ENCODE assay signal across 16 cellular contexts in the genomic region with DNA sequence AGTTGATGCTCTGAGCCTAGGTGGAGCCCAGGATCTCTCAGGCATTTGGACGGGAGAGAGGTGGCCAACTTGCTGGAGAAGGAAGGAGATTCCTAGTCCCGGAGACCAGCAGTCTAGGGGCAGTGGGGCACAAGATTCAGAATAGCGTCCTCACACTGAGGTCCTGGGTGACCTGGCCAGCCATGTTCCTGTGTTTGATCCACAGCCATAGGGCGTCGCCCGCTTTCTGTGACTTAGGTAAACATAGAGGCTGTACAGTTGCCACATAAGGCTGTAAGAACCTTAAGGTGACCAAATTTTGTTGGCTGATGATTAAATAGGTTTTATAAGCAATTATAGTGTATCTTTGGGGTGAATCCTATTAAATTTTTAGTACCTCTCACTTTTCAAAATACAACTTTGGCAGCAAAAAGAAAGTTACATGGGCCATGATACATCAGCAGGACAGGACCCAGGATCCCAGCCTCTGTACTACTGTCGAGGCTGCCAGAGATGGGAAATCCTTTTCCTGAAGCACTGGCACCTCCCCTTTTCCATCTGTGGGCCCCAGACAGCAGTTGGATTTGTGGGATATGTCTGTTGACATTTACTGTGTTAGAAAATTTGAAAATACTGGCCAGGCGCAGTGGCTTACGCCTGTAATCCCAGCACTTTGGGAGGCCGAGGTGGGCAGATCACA. TPM values are rescaled to one million over a fixed set of nuclear protein-coding genes. Genes with fewer than 3 reads are reported as not detected.
DNase-seq lines count a peak whose midpoint lies in the region; ATAC-seq and TF ChIP-seq lines count a peak whose summit lies in the region.
"Had no signal": no experiment of that assay in that cellular context is flagged by ENCODE, and none has a peak within 500 bp of the region (broad histone marks: within the 10 kb centered on the region; RNA-seq: fewer than 3 reads in every experiment).

No MANE protein-coding gene starts in this region.

- no peaks in the 10 kb centered on the region for H3K23me2 ChIP-seq in H9 (ENCODE audit: insufficient read length, low read depth, low read length, poor library complexity, severe bottlenecking)

- peak overlapping the region in 4 of 7 donors; percentile 22 to 79 (median 59) for H3K27ac Mint-ChIP-seq in CD14-positive monocyte
- H3K27ac Mint-ChIP-seq in H9: 0 out of 7 replicates have a peak overlapping the region, but pooled peaks of 2 of the 3 experiments have one; percentile 12 to 18
- peak overlapping the region; percentile 61 for H3K27ac Mint-ChIP-seq in endothelial cell (ENCODE audit: unreplicated experiment)
- H3K27ac Mint-ChIP-seq in nephron progenitor cell: peak overlapping the region; percentile 95

- H3K9me3 ChIP-seq in H9 (ENCODE audit: control insufficient read depth, low read depth, low read length): no peaks in the 10 kb centered on the region
- H3K9me3 ChIP-seq: uterus had no signal

- H3K27ac ChIP-seq in H9 (ENCODE audit: insufficient read length, low read depth, low read length): no peak overlapping the region
- H3K27ac ChIP-seq: uterus had no signal

- intact Hi-C loops in CD14-positive monocyte (cut with micrococcal nuclease): loop anchor here in 1 of 2 donors (5.0 kb wide), 2 partner anchors 46 to 61 kb away; no protein-coding TSS in a partner anchor

- no peak overlapping the region for H3K23ac ChIP-seq in H9 (ENCODE audit: insufficient read length, low read depth, low read length)

- peaks cover 43 to 63% of the 10 kb centered on the region in 2 donors for H3K36me3 Mint-ChIP-seq in CD14-positive monocyte
- H3K36me3 Mint-ChIP-seq in H9 (ENCODE audit: insufficient read depth in 1 of 3, low read depth in 3 of 3): peaks cover 4 to 40% (median 17%) of the 10 kb centered on the region in 3 experiments; a peak in 5 of 7 replicates
- H3K36me3 Mint-ChIP-seq in endothelial cell (ENCODE audit: low read depth, unreplicated experiment): peaks cover 11% of the 10 kb centered on the region
- peaks cover 11% of the 10 kb centered on the region for H3K36me3 Mint-ChIP-seq in nephron progenitor cell (ENCODE audit: low read depth)

- no peak overlapping the region for H4K8ac ChIP-seq in H9 (replicated peaks; ENCODE audit: insufficient read length, low read depth, low read length)

- H3K79me1 ChIP-seq in H9 (ENCODE audit: insufficient read depth, low read depth, low read length, poor library complexity, severe bottlenecking): peaks cover 11% of the 10 kb centered on the region

- H2BK120ac ChIP-seq in H9 (ENCODE audit: low read depth, low read length, poor library complexity, severe bottlenecking): no peak overlapping the region

- no peak overlapping the region for H2BK12ac ChIP-seq in H9 (ENCODE audit: insufficient read length, low read depth, low read length)

- H3K27me3 Mint-ChIP-seq in CD14-positive monocyte (ENCODE audit: low read depth in 3 of 3) (peaks cover 0 to 1% (median 0%) of the 10 kb centered on the region in 3 donors), H9 (ENCODE audit: low read depth) (no peaks in the 10 kb centered on the region; the same call in 1 of the 2 replicates), endothelial cell (ENCODE audit: unreplicated experiment) (peaks cover 13% of the 10 kb centered on the region), nephron progenitor cell (ENCODE audit: low read depth, poor library complexity) (peaks cover 2% of the 10 kb centered on the region)

- H3K4me2 ChIP-seq in H9 (ENCODE audit: insufficient read depth, insufficient read length, low read length): no peak overlapping the region

- WGBS in H9 (ENCODE audit: extremely low coverage, insufficient read length, low lambda C conversion rate): no CpG with 5 or more reads among the region's 10 CpGs

- H2BK20ac ChIP-seq in H9 (ENCODE audit: low read depth, low read length, poor library complexity, severe bottlenecking): no peak overlapping the region

- no peak overlapping the region for H3K9ac ChIP-seq in H9 (ENCODE audit: extremely low read depth, insufficient read length, low read length)

- DNase-seq in CD14-positive monocyte (ENCODE audit: low spot score) (no peak), H9 (no peak), endothelial cell (ENCODE audit: low spot score) (no peak), nephron progenitor cell (no peak)
- no peak for DNase-seq in activated CD8-positive, alpha-beta memory T cell treated with anti-CD3 and anti-CD28 coated beads, Interleukin-2, amount 50 U/mL, for 48 hours
- DNase-seq: activated CD4-positive, CD25-positive, alpha-beta regulatory T cell treated with anti-CD3 and anti-CD28 coated beads, Interleukin-2, amount 50 U/mL, for 72 hours; effector memory CD4-positive, alpha-beta T cell; foreskin melanocyte; KBM-7; NCI-H1417; OCI-M1; retina; stimulated activated CD4-positive, alpha-beta T cell treated with anti-CD3 and anti-CD28 coated beads, Interleukin-2, amount 100 ng/mL, for 24 hours; uterus had no signal

- H3K9me3 Mint-ChIP-seq in CD14-positive monocyte (no peaks in the 10 kb centered on the region), H9 (no peaks in the 10 kb centered on the region), endothelial cell (ENCODE audit: unreplicated experiment) (no peaks in the 10 kb centered on the region), nephron progenitor cell (no peaks in the 10 kb centered on the region)

- H3K14ac ChIP-seq in H9 (ENCODE audit: insufficient read depth, low read length): no peak overlapping the region

- no peak overlapping the region for H4K5ac ChIP-seq in H9 (ENCODE audit: insufficient read length, low read depth, low read length)

- no peak overlapping the region for H3K4ac ChIP-seq in H9 (ENCODE audit: low read depth, low read length)

- ATAC-seq in GM21723 (IDR thresholded peaks at IDR 0.05; ENCODE audit: unreplicated experiment) (no peak), GM18498 (IDR thresholded peaks at IDR 0.05; ENCODE audit: unreplicated experiment) (no peak)

- no peak overlapping the region for H3K18ac ChIP-seq in H9 (ENCODE audit: insufficient read length, low read depth, low read length)

- H3T11ph ChIP-seq in H9 (ENCODE audit: low read length): no peak overlapping the region

- H2BK5ac ChIP-seq in H9 (ENCODE audit: insufficient read length, low read length): no peak overlapping the region

- H3K4me1 Mint-ChIP-seq in CD14-positive monocyte: peaks cover 21% of the 10 kb centered on the region
- H3K4me1 Mint-ChIP-seq in H9: peaks cover 58 to 65% of the 10 kb centered on the region in 2 experiments
- H3K4me1 Mint-ChIP-seq in endothelial cell (ENCODE audit: unreplicated experiment): peaks cover 26% of the 10 kb centered on the region
- peaks cover 62% of the 10 kb centered on the region for H3K4me1 Mint-ChIP-seq in nephron progenitor cell

- H3K79me2 ChIP-seq in H9 (ENCODE audit: insufficient read depth, low read length): peaks cover 35% of the 10 kb centered on the region; the same call in 1 of the 2 replicates

- H3K4me1 ChIP-seq in H9 (ENCODE audit: insufficient read depth, low read length): peaks cover 10% of the 10 kb centered on the region
- H3K4me1 ChIP-seq: uterus had no signal

- H2BK15ac ChIP-seq in H9 (ENCODE audit: low read depth, low read length): no peak overlapping the region

- TF ChIP-seq CTCF in CD14-positive monocyte (IDR thresholded peaks at IDR 0.05): no peak
- TF ChIP-seq CTCF in H9 (conservative IDR thresholded peaks at IDR 0.05): no peak
- no peak for TF ChIP-seq CTCF in endothelial cell (IDR thresholded peaks at IDR 0.05; ENCODE audit: unreplicated experiment)
- TF ChIP-seq CTCF in nephron progenitor cell (IDR thresholded peaks at IDR 0.05): no peak

- H3K4me3 Mint-ChIP-seq in CD14-positive monocyte: no peak overlapping the region
- H3K4me3 Mint-ChIP-seq in H9: no peak overlapping the region
- H3K4me3 Mint-ChIP-seq in endothelial cell (ENCODE audit: unreplicated experiment): peak overlapping the region; percentile 31
- no peak overlapping the region for H3K4me3 Mint-ChIP-seq in nephron progenitor cell

- no peak overlapping the region for H2AK5ac ChIP-seq in H9 (ENCODE audit: insufficient read length, low read length)

- no peak overlapping the region for H2AFZ ChIP-seq in H9 (ENCODE audit: low read length)

- H4K20me1 ChIP-seq in H9 (ENCODE audit: control insufficient read depth, insufficient read depth, insufficient read length): peaks cover 7% of the 10 kb centered on the region

- no peak overlapping the region for H3K56ac ChIP-seq in H9 (ENCODE audit: insufficient read length, low read depth, low read length)

- no peak overlapping the region for H4K91ac ChIP-seq in H9 (ENCODE audit: insufficient read length, low read depth, low read length)

- no peaks in the 10 kb centered on the region for H3K27me3 ChIP-seq in H9 (ENCODE audit: insufficient read depth, low read length)
- H3K27me3 ChIP-seq: uterus had no signal

RNA-seq across cellular contexts. Expression of gene TSSK6, which starts 37.5 kb away (rescaled TPM):
- under 1 TPM in 1 of 2 donors, not detected in 1; 0.27 TPM for polyA plus RNA-seq in CD14-positive monocyte
- total RNA-seq in H9 (2021) (2.6 and 2.8 TPM in 2 replicates), endothelial cell (ENCODE audit: unreplicated experiment) (2.7 TPM)

RNA-seq across cellular contexts. Expression of gene NDUFA13, which starts 38.2 kb away (rescaled TPM):
- polyA plus RNA-seq in CD14-positive monocyte: 100 to 1,000 TPM; 361 to 433 TPM
- total RNA-seq in H9 (2021) (489 and 509 TPM in 2 replicates), endothelial cell (ENCODE audit: unreplicated experiment) (278 TPM)

RNA-seq across cellular contexts. Expression of gene YJEFN3, which starts 50.9 kb away (rescaled TPM):
- not detected for polyA plus RNA-seq in CD14-positive monocyte
- total RNA-seq in H9 (2021) (15.7 and 16.6 TPM in 2 replicates), endothelial cell (ENCODE audit: unreplicated experiment) (5.2 TPM)

Comparison
In these comparisons a context has a peak if more than half of its experiments do, and no peak if none do; other contexts are left out.
1. H3K27ac Mint-ChIP-seq: peak in every context shown above with its lines; median percentile 95 in nephron progenitor cell; 61 in endothelial cell; 59 in CD14-positive monocyte; 15 in H9.